In genomic region chr12:100904270-100904669, GRCh38 we compare ENCODE assay signal across 18 cellular contexts.
DNase-seq lines count a peak whose midpoint lies in the region; FAIRE-seq and TF ChIP-seq lines count a peak whose summit lies in the region.
"Had no signal": no experiment of that assay in that cellular context is flagged by ENCODE, and none has a peak within 500 bp of the region (broad histone marks: within the 10 kb centered on the region; RNA-seq: fewer than 3 reads in every experiment).

No MANE protein-coding gene starts in this region.

- in situ Hi-C loops in mammary epithelial cell (cut with MboI; ENCODE audit: low sequenced_read_pairs in 2 of 2) = no loop called here

- no peak overlapping the region for H3K4me3 ChIP-seq in mammary epithelial cell (replicated peaks in 1 of 3; ENCODE audit: insufficient read depth in 1 of 3, low read depth in 2 of 3, low read length in 3 of 3)
- no peak overlapping the region for H3K4me3 ChIP-seq in fibroblast of villous mesenchyme (ENCODE audit: low read depth, low read length)
- H3K4me3 ChIP-seq: K562, SJSA1 had no signal

- H3K27me3 ChIP-seq in mammary epithelial cell (ENCODE audit: insufficient read depth, low read length) = no peaks in the 10 kb centered on the region
- H3K27me3 ChIP-seq: SJSA1 had no signal

- no peaks in the 10 kb centered on the region for H3K4me1 ChIP-seq in mammary epithelial cell (ENCODE audit: insufficient read depth, low read length)
- H3K4me1 ChIP-seq: SJSA1 had no signal

- H2AFZ ChIP-seq in mammary epithelial cell (ENCODE audit: low read depth, low read length) = no peak overlapping the region

- TF ChIP-seq CTCF in 22Rv1 (IDR thresholded peaks at IDR 0.05) (no peak), mammary epithelial cell (conservative IDR thresholded peaks at IDR 0.05 in 1 of 2, IDR thresholded peaks at IDR 0.05 in 1 of 2; ENCODE audit: extremely low read depth in 1 of 2, insufficient read depth in 1 of 2, low read depth in 1 of 2, low read length in 2 of 2) (no peak), fibroblast of villous mesenchyme (IDR thresholded peaks at IDR 0.05; ENCODE audit: insufficient read depth, low read depth, low read length) (no peak)

- H4K20me1 ChIP-seq in mammary epithelial cell (ENCODE audit: insufficient read depth, low read length) = no peaks in the 10 kb centered on the region

- no TSS peak for BruUV-seq in mammary epithelial cell (replicated peaks; lab: Mats Ljungman, UMichigan)

- CTCF ChIA-PET in mammary epithelial cell (lab: Charles Lee; ENCODE audit: low non-redundant PET) = interaction anchor here (0.5 kb wide), 1 partner anchor 8 kb away, joined by 4 read pairs; no protein-coding TSS in a partner anchor

- no peak for FAIRE-seq in GM12892 (lab: Jason Lieb, UNC)
- FAIRE-seq: GM19239, K562, RCC 7860 had no signal

- H3K4me2 ChIP-seq in mammary epithelial cell (ENCODE audit: insufficient read depth, low read depth, low read length) = no peak overlapping the region

- TF ChIP-seq POLR2A in GM12892 (IDR thresholded peaks at IDR 0.05; ENCODE audit: low read depth, low read length) = no peak

- H3K27ac ChIP-seq in 22Rv1 (peak overlapping the region; percentile 59), mammary epithelial cell (ENCODE audit: insufficient read depth, low read depth, low read length) (no peak overlapping the region)
- H3K27ac ChIP-seq: SJSA1 had no signal

- 69% methylated on average over 3 of the region's 3 CpGs for WGBS in mammary epithelial cell (ENCODE audit: low coverage, missing lambda C conversion rate)

- no peaks in the 10 kb centered on the region for H3K9me3 ChIP-seq in mammary epithelial cell (replicated peaks; ENCODE audit: insufficient read depth, low read length)
- H3K9me3 ChIP-seq: SJSA1 had no signal

- H3K79me2 ChIP-seq in mammary epithelial cell (ENCODE audit: insufficient read depth, low read length) = no peaks in the 10 kb centered on the region

- no peaks in the 10 kb centered on the region for H3K36me3 ChIP-seq in mammary epithelial cell (ENCODE audit: insufficient read depth, low read length)
- H3K36me3 ChIP-seq: SJSA1 had no signal

- dilution Hi-C loops in mammary epithelial cell (cut with HindIII; ENCODE audit: low sequenced_read_pairs) = no loop called here

- DNase-seq in HT1080 (ENCODE audit: low read depth) (peak; percentile 19), mammary epithelial cell (peak; percentile 46), fibroblast of villous mesenchyme (ENCODE audit: low read depth) (peak; percentile 23), activated gamma-delta T cell (lab: John Stamatoyannopoulos, UW) (no peak), GM12892 (ENCODE audit: insufficient read length) (no peak), NCI-H524 (lab: John Stamatoyannopoulos, UW) (no peak), NCI-H2196 (lab: John Stamatoyannopoulos, UW; ENCODE audit: unreplicated experiment) (no peak)
- DNase-seq: GDM1, NCI-H1105, NCI-H2081, NCI-H2171, NCI-H526, OCI-M1 had no signal

- intact Hi-C loops in mammary epithelial cell (cut with micrococcal nuclease) = no loop called here

- H3K9ac ChIP-seq in mammary epithelial cell (ENCODE audit: insufficient read depth, low read length) = no peak overlapping the region

Comparison
In these comparisons a context has a peak if more than half of its experiments do, and no peak if none do; other contexts are left out.
1. DNase-seq: peak in HT1080 (single experiment), mammary epithelial cell (single experiment) and fibroblast of villous mesenchyme (single experiment); none in activated gamma-delta T cell (single experiment), GM12892 (single experiment), NCI-H524 (0 of 2) and NCI-H2196 (single experiment).